Comparison of ENCODE assay signal across 15 cellular contexts in genomic region chr2:66443977-66444855, GRCh38. TPM values are rescaled to one million over a fixed set of nuclear protein-coding genes. Genes with fewer than 3 reads are reported as not detected.
DNase-seq lines count a peak whose midpoint lies in the region; ATAC-seq, FAIRE-seq and TF ChIP-seq lines count a peak whose summit lies in the region.
"Had no signal": no experiment of that assay in that cellular context is flagged by ENCODE, and none has a peak within 500 bp of the region (broad histone marks: within the 10 kb centered on the region; RNA-seq: fewer than 3 reads in every experiment).

No MANE protein-coding gene starts in this region.

- H3K4me3 ChIP-seq in AG10803 (ENCODE audit: low read length): peak overlapping the region; percentile 88
- peak overlapping the region; percentile 74 for H3K4me3 ChIP-seq in WI38 (ENCODE audit: low read depth, low read length)
- no peak overlapping the region for H3K4me3 ChIP-seq in lower leg skin (ENCODE audit: low read depth, poor library complexity, severe bottlenecking)
- H3K4me3 ChIP-seq: gastrocnemius medialis had no signal

- WGBS in lower leg skin, 2 donors: 50 to 58% methylated on average over 32 of the region's 32 CpGs

- no peak for FAIRE-seq in D721Med (lab: Jason Lieb, UNC)
- FAIRE-seq: GM12891 had no signal

- no peak for TF ChIP-seq CTCF in AG10803 (conservative IDR thresholded peaks at IDR 0.05; ENCODE audit: low read length)
- no peak for TF ChIP-seq CTCF in WI38 (IDR thresholded peaks at IDR 0.05; ENCODE audit: low read depth, low read length)
- TF ChIP-seq CTCF in lower leg skin (IDR thresholded peaks at IDR 0.05): no peak
- TF ChIP-seq CTCF in D721Med (IDR thresholded peaks at IDR 0.05; ENCODE audit: insufficient read depth, missing control alignments): no peak

- ATAC-seq in left ventricle myocardium superior: peak; percentile 4
- ATAC-seq: activated naive CD8-positive, alpha-beta T cell treated with anti-CD3 and anti-CD28 coated beads, Interleukin-2, amount 50 U/mL, for 24 hours; gastrocnemius medialis; PC-3 had no signal

- TF ChIP-seq POLR2A in lower leg skin (IDR thresholded peaks at IDR 0.05): no peak

- DNase-seq in AG10803 (ENCODE audit: low read depth) (peak; percentile 69), left ventricle myocardium superior (peak; percentile 41), pons (ENCODE audit: low spot score) (peak; percentile 68), NCI-H446 (lab: John Stamatoyannopoulos, UW) (no peak), nucleus accumbens (lab: John Stamatoyannopoulos, UW) (no peak), lower leg skin (ENCODE audit: low spot score in 2 of 2) (no peak), D721Med (ENCODE audit: insufficient read length, low spot score) (no peak)
- DNase-seq: activated B cell treated with CpG ODN at 0.5 μM for 24 hours; activated naive CD8-positive, alpha-beta T cell treated with anti-CD3 and anti-CD28 coated beads, Interleukin-2, amount 50 U/mL, for 24 hours; gastrocnemius medialis; NCI-H1417; PC-3 had no signal

- intact Hi-C loops in left ventricle myocardium superior (cut with micrococcal nuclease) (no loop called here), lower leg skin (cut with DNase I; ENCODE audit: low total_unique reads) (no loop called here)

RNA-seq across cellular contexts. Expression of gene MEIS1, which starts 9.3 kb away (rescaled TPM):
- total RNA-seq in left ventricle myocardium superior: 40.8 TPM
- total RNA-seq in lower leg skin: 10 to 100 TPM in 3 of 4 donors, 1 to 10 TPM in 1; 9.2 to 22.6 (median 18.8) TPM
- total RNA-seq: activated B cell treated with CpG ODN at 0.5 μM for 24 hours, B cell had no signal

Comparison
In these comparisons a context has a peak if more than half of its experiments do, and no peak if none do; other contexts are left out.
1. DNase-seq: peak in AG10803 (single experiment), left ventricle myocardium superior (single experiment) and pons (single experiment); none in NCI-H446 (0 of 2), nucleus accumbens (0 of 56), lower leg skin (0 of 2) and D721Med (single experiment).